Comparison of ENCODE assay signal across 17 cellular contexts in genomic region chr4:1534876-1535526, GRCh38.
DNase-seq lines count a peak whose midpoint lies in the region; ATAC-seq and TF ChIP-seq lines count a peak whose summit lies in the region.
"Had no signal": no experiment of that assay in that cellular context is flagged by ENCODE, and none has a peak within 500 bp of the region (broad histone marks: within the 10 kb centered on the region; RNA-seq: fewer than 3 reads in every experiment).

No MANE protein-coding gene starts in this region.

- H3K27me3 ChIP-seq in right atrium auricular region (no peaks in the 10 kb centered on the region), neural progenitor cell (peaks cover 5% of the 10 kb centered on the region), aorta (ENCODE audit: control insufficient read depth in 1 of 2, insufficient read depth in 2 of 2, low read length in 1 of 2) (no peaks in the 10 kb centered on the region)

- H3K27ac Mint-ChIP-seq in glutamatergic neuron (ENCODE audit: unreplicated experiment) (peak overlapping the region; percentile 75), neural progenitor cell (peak overlapping the region; percentile 72)
- H3K27ac Mint-ChIP-seq: CD4-positive, alpha-beta T cell had no signal

- H3K4me1 ChIP-seq in right atrium auricular region, result no peaks in the 10 kb centered on the region
- H3K4me1 ChIP-seq in neural progenitor cell, result peaks cover 8% of the 10 kb centered on the region
- no peaks in the 10 kb centered on the region for H3K4me1 ChIP-seq in aorta (ENCODE audit: control insufficient read depth in 1 of 2, insufficient read depth in 2 of 2, low read length in 2 of 2)

- intact Hi-C loops in Right ventricle myocardium superior (cut with DNase I), result no loop called here
- intact Hi-C loops in aorta (cut with DNase I), result no loop called here

- H3K36me3 ChIP-seq in right atrium auricular region, result no peaks in the 10 kb centered on the region
- H3K36me3 ChIP-seq in neural progenitor cell, result no peaks in the 10 kb centered on the region
- H3K36me3 ChIP-seq in aorta (ENCODE audit: control insufficient read depth in 1 of 2, insufficient read depth in 2 of 2, low read length in 1 of 2), result no peaks in the 10 kb centered on the region
- H3K36me3 ChIP-seq: BE2C had no signal

- H3K4me3 Mint-ChIP-seq in glutamatergic neuron (ENCODE audit: unreplicated experiment) (no peak overlapping the region), neural progenitor cell (peak overlapping the region; percentile 53)
- H3K4me3 Mint-ChIP-seq: CD4-positive, alpha-beta T cell had no signal

- no peak for TF ChIP-seq CTCF in right atrium auricular region (IDR thresholded peaks at IDR 0.05)
- TF ChIP-seq CTCF in glutamatergic neuron (IDR thresholded peaks at IDR 0.05; ENCODE audit: partially characterized antibody, unreplicated experiment), result no peak
- TF ChIP-seq CTCF in neural progenitor cell (IDR thresholded peaks at IDR 0.05), result no peak

- H3K27ac ChIP-seq in right atrium auricular region, result no peak overlapping the region
- H3K27ac ChIP-seq in neural progenitor cell, result no peak overlapping the region
- H3K27ac ChIP-seq in aorta (ENCODE audit: low read depth in 1 of 2, low read length in 2 of 2), result no peak overlapping the region

- H3K9ac ChIP-seq in neural progenitor cell, result no peak overlapping the region

- H3K27me3 Mint-ChIP-seq in glutamatergic neuron (ENCODE audit: unreplicated experiment) (peaks cover 2% of the 10 kb centered on the region), neural progenitor cell (ENCODE audit: insufficient read depth, low read depth) (peaks cover 15% of the 10 kb centered on the region)

- H3K79me2 ChIP-seq in neural progenitor cell (ENCODE audit: low read depth), result no peaks in the 10 kb centered on the region

- 94 to 95% methylated on average over 28 to 30 of the region's 30 CpGs for WGBS in aorta, 2 donors

- H3K4me1 Mint-ChIP-seq in glutamatergic neuron (ENCODE audit: low read depth, unreplicated experiment), result peaks cover 24% of the 10 kb centered on the region
- H3K4me1 Mint-ChIP-seq in neural progenitor cell, result peaks cover 33% of the 10 kb centered on the region

- no peak overlapping the region for H3K4me2 ChIP-seq in neural progenitor cell

- H3F3A ChIP-seq in neural progenitor cell (ENCODE audit: low read depth), result no peaks in the 10 kb centered on the region

- H2AFZ ChIP-seq in neural progenitor cell (replicated peaks), result no peak overlapping the region

- H3K9me3 Mint-ChIP-seq in glutamatergic neuron (ENCODE audit: unreplicated experiment) (peaks cover 6% of the 10 kb centered on the region), neural progenitor cell (no peaks in the 10 kb centered on the region)
- H3K9me3 Mint-ChIP-seq: CD4-positive, alpha-beta T cell had no signal

- H4K20me1 ChIP-seq in neural progenitor cell (ENCODE audit: low read depth), result no peaks in the 10 kb centered on the region

- H3K4me3 ChIP-seq in right atrium auricular region (no peak overlapping the region), neural progenitor cell (no peak overlapping the region), aorta (ENCODE audit: low read length in 2 of 2) (no peak overlapping the region)

- H3K9me3 ChIP-seq in right atrium auricular region (no peaks in the 10 kb centered on the region), neural progenitor cell (ENCODE audit: low read depth) (no peaks in the 10 kb centered on the region), aorta (ENCODE audit: control insufficient read depth, low read length) (peaks cover 2% of the 10 kb centered on the region)
- H3K9me3 ChIP-seq: BE2C had no signal

- ATAC-seq in Right ventricle myocardium superior (ENCODE audit: poor library complexity) (no peak), aorta (ENCODE audit: low FRiP score) (no peak)
- ATAC-seq: HCT116 had no signal

- H3K36me3 Mint-ChIP-seq in glutamatergic neuron (ENCODE audit: unreplicated experiment) (no peaks in the 10 kb centered on the region), neural progenitor cell (no peaks in the 10 kb centered on the region)

- DNase-seq in Right ventricle myocardium superior, result peak; percentile 37
- DNase-seq in right atrium auricular region (ENCODE audit: low spot score), result no peak
- DNase-seq in glutamatergic neuron, result peak; percentile 12
- DNase-seq in neural progenitor cell (ENCODE audit: low spot score), result no peak
- peak; percentile 30 to 44 for DNase-seq in aorta
- no peak for DNase-seq in inferior parietal cortex (ENCODE audit: extremely low spot score)
- DNase-seq in RKO (ENCODE audit: low spot score), result no peak
- DNase-seq in NCI-H2196 (lab: John Stamatoyannopoulos, UW; ENCODE audit: unreplicated experiment), result no peak
- DNase-seq: 8988T; BE2C; CD4-positive, alpha-beta T cell; DMS79; KG1; NCI-H2227 treated with DMSO at 0.1 percent for 48 hours; NCI-H524 treated with DMSO at 0.1 percent for 48 hours; SHP77 treated with DMSO at 0.1 percent for 48 hours had no signal

Comparison
In these comparisons a context has a peak if more than half of its experiments do, and no peak if none do; other contexts are left out.
1. DNase-seq: peak in Right ventricle myocardium superior (single experiment), glutamatergic neuron (single experiment) and aorta (2 of 2); none in right atrium auricular region (single experiment), neural progenitor cell (single experiment), inferior parietal cortex (single experiment), RKO (single experiment) and NCI-H2196 (single experiment).